14 cellular contexts compared by ENCODE assay signal in genomic region chr9:129362287-129363098, GRCh38.
DNase-seq lines count a peak whose midpoint lies in the region; ATAC-seq and TF ChIP-seq lines count a peak whose summit lies in the region.
"Had no signal": no experiment of that assay in that cellular context is flagged by ENCODE, and none has a peak within 500 bp of the region (broad histone marks: within the 10 kb centered on the region; RNA-seq: fewer than 3 reads in every experiment).

No MANE protein-coding gene starts in this region.

- no peaks in the 10 kb centered on the region for H3K27me3 ChIP-seq in kidney epithelial cell (ENCODE audit: control insufficient read depth, insufficient read depth, low read length)
- H3K27me3 ChIP-seq: ovary had no signal

- ATAC-seq in Right ventricle myocardium superior (ENCODE audit: poor library complexity) (no peak), left ventricle myocardium superior (no peak)
- ATAC-seq: activated CD8-positive, alpha-beta T cell treated with anti-CD3 and anti-CD28 coated beads for 36 hours had no signal

- no peaks in the 10 kb centered on the region for H3K36me3 ChIP-seq in kidney epithelial cell (ENCODE audit: control insufficient read depth, insufficient read depth, low read length)
- H3K36me3 ChIP-seq: ovary had no signal

- TF ChIP-seq CTCF in kidney epithelial cell (IDR thresholded peaks at IDR 0.05; ENCODE audit: insufficient read depth, low read length, poor library complexity, severe bottlenecking), result no peak

- H3K4me3 ChIP-seq in kidney epithelial cell (ENCODE audit: low read depth, low read length), result no peak overlapping the region
- H3K4me3 ChIP-seq: lung, ovary had no signal

- intact Hi-C loops in Right ventricle myocardium superior (cut with DNase I), result no loop called here
- intact Hi-C loops in left ventricle myocardium superior (cut with micrococcal nuclease), result no loop called here

- DNase-seq in Right ventricle myocardium superior, result peak; percentile 13
- DNase-seq in left ventricle myocardium superior, result no peak
- DNase-seq in SK-N-DZ (ENCODE audit: low spot score), result peak; percentile 65
- peak; percentile 41 for DNase-seq in kidney epithelial cell (ENCODE audit: low read depth)
- DNase-seq in ureter (ENCODE audit: low spot score), result peak; percentile 84
- DNase-seq in HCEC 1CT, result no peak
- no peak for DNase-seq in midbrain (lab: John Stamatoyannopoulos, UW)
- DNase-seq in middle frontal gyrus (ENCODE audit: extremely low spot score, low spot score), result no peak
- DNase-seq: activated CD8-positive, alpha-beta T cell treated with anti-CD3 and anti-CD28 coated beads for 36 hours; KG1; NCI-H187 treated with DMSO at 0.1 percent for 48 hours; ovary; stimulated activated CD8-positive, alpha-beta memory T cell treated with anti-CD3 and anti-CD28 coated beads, Interleukin-4, amount 100 ng/mL, for 48 hours had no signal

Comparison
In these comparisons a context has a peak if more than half of its experiments do, and no peak if none do; other contexts are left out.
1. DNase-seq: peak in Right ventricle myocardium superior (single experiment), SK-N-DZ (single experiment), kidney epithelial cell (single experiment) and ureter (single experiment); none in left ventricle myocardium superior (single experiment), HCEC 1CT (single experiment), midbrain (single experiment) and middle frontal gyrus (single experiment).